In genomic region chr12:52091061-52091460, GRCh38 we compare ENCODE assay signal across 2 cellular contexts.
TF ChIP-seq lines count a peak whose summit lies in the region.

No MANE protein-coding gene starts in this region.

TF ChIP-seq in HEK293, 187 proteins besides CTCF, POLR2A, EP300 and RAD21 (continued from another document):
- TF ChIP-seq, protein P1, sequence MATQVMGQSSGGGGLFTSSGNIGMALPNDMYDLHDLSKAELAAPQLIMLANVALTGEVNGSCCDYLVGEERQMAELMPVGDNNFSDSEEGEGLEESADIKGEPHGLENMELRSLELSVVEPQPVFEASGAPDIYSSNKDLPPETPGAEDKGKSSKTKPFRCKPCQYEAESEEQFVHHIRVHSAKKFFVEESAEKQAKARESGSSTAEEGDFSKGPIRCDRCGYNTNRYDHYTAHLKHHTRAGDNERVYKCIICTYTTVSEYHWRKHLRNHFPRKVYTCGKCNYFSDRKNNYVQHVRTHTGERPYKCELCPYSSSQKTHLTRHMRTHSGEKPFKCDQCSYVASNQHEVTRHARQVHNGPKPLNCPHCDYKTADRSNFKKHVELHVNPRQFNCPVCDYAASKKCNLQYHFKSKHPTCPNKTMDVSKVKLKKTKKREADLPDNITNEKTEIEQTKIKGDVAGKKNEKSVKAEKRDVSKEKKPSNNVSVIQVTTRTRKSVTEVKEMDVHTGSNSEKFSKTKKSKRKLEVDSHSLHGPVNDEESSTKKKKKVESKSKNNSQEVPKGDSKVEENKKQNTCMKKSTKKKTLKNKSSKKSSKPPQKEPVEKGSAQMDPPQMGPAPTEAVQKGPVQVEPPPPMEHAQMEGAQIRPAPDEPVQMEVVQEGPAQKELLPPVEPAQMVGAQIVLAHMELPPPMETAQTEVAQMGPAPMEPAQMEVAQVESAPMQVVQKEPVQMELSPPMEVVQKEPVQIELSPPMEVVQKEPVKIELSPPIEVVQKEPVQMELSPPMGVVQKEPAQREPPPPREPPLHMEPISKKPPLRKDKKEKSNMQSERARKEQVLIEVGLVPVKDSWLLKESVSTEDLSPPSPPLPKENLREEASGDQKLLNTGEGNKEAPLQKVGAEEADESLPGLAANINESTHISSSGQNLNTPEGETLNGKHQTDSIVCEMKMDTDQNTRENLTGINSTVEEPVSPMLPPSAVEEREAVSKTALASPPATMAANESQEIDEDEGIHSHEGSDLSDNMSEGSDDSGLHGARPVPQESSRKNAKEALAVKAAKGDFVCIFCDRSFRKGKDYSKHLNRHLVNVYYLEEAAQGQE (tag by site-specific recombination; IDR thresholded peaks at IDR 0.05): 0 out of 2 replicates have a peak, but pooled peaks have one; percentile 14
- TF ChIP-seq ZNF658 (tag by site-specific recombination; IDR thresholded peaks at IDR 0.05) (no peak), ZNF404 (tag by site-specific recombination; IDR thresholded peaks at IDR 0.05) (no peak), ZNF529 (tag by site-specific recombination; IDR thresholded peaks at IDR 0.05; ENCODE audit: insufficient replicate concordance) (no peak), ZNF112 (tag by site-specific recombination; IDR thresholded peaks at IDR 0.05) (no peak)
TF ChIP-seq in HEK293: peak in this region for 1.

TF ChIP-seq in WTC11, 78 proteins besides CTCF, POLR2A, EP300 and RAD21 (continued from another document):
- TF ChIP-seq, protein P2, sequence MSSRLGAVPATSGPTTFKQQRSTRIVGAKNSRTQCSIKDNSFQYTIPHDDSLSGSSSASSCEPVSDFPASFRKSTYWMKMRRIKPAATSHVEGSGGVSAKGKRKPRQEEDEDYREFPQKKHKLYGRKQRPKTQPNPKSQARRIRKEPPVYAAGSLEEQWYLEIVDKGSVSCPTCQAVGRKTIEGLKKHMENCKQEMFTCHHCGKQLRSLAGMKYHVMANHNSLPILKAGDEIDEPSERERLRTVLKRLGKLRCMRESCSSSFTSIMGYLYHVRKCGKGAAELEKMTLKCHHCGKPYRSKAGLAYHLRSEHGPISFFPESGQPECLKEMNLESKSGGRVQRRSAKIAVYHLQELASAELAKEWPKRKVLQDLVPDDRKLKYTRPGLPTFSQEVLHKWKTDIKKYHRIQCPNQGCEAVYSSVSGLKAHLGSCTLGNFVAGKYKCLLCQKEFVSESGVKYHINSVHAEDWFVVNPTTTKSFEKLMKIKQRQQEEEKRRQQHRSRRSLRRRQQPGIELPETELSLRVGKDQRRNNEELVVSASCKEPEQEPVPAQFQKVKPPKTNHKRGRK (CRISPR knock-in tag; IDR thresholded peaks at IDR 0.05; ENCODE audit: borderline replicate concordance): no peak
- TF ChIP-seq JUN (CRISPR knock-in tag; IDR thresholded peaks at IDR 0.05) (no peak), ZNF416 (CRISPR knock-in tag; IDR thresholded peaks at IDR 0.05) (no peak)
